ENCODE assay signal across 22 cellular contexts in the genomic region with DNA sequence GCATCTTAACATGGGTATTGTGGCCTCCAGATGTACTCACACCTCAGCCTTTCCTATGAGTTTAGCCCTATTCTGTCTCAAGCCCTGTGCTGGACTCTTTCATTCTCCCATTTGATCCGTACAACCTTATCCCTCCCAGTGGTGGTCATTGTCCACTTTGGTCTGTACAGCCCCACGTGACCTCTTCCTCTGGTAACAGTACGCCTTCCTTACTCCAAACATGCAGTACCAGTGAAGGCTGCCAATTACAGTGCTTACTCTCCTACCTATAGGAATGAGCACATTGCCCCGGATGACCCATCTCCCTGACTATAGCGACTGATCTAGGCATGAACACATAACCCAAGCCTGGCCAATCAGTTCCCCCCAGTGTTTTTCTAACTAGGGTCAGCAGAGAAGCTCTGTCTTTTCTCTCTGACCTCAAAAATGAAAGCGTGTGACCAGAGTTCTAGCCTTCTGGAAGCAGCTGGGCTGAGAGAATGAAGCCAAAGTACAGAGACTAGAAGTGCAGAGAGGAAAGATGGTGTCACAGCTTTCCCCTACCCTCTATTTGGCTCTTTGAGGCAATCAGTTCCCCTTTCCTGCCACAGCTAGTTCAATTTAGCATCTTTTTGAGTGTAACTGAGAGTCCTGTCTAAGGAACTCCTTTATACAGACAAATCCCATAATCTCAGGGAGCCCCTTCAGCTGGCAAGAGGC. TPM values are rescaled to one million over a fixed set of nuclear protein-coding genes. Genes with fewer than 3 reads are reported as not detected.
DNase-seq lines count a peak whose midpoint lies in the region; ATAC-seq and TF ChIP-seq lines count a peak whose summit lies in the region.
"Had no signal": no experiment of that assay in that cellular context is flagged by ENCODE, and none has a peak within 500 bp of the region (broad histone marks: within the 10 kb centered on the region; RNA-seq: fewer than 3 reads in every experiment).

No MANE protein-coding gene starts in this region.

- no peaks in the 10 kb centered on the region for H3K36me3 Mint-ChIP-seq in HFFc6 (ENCODE audit: low read depth)
- H3K36me3 Mint-ChIP-seq: activated naive CD4-positive, alpha-beta T cell treated with anti-CD3 and anti-CD28 coated beads, Interleukin-2, amount 50 U/mL, for 24 hours; CD8-positive, alpha-beta memory T cell had no signal

- H3K4me3 Mint-ChIP-seq in HFFc6: no peak overlapping the region
- H3K4me3 Mint-ChIP-seq: activated naive CD4-positive, alpha-beta T cell treated with anti-CD3 and anti-CD28 coated beads, Interleukin-2, amount 50 U/mL, for 24 hours; activated T-cell treated with anti-CD3 and anti-CD28 coated beads, Interleukin-2, amount 50 U/mL, for 24 hours; CD8-positive, alpha-beta memory T cell; nephron had no signal

- H3K9ac ChIP-seq in mesenchymal stem cell (ENCODE audit: low read length): no peak overlapping the region

- H2AK5ac ChIP-seq in mesenchymal stem cell (ENCODE audit: low read length, severe bottlenecking): no peak overlapping the region

- H3K27me3 Mint-ChIP-seq in HFFc6 (ENCODE audit: insufficient read depth): 0 out of 2 replicates have a peak, but pooled peaks cover 4% of the 10 kb centered on the region
- H3K27me3 Mint-ChIP-seq: activated naive CD4-positive, alpha-beta T cell treated with anti-CD3 and anti-CD28 coated beads, Interleukin-2, amount 50 U/mL, for 24 hours; activated T-cell treated with anti-CD3 and anti-CD28 coated beads, Interleukin-2, amount 50 U/mL, for 24 hours had no signal

- no peak overlapping the region for H2BK12ac ChIP-seq in mesenchymal stem cell (ENCODE audit: low read length in 2 of 2)

- H3K27ac ChIP-seq in heart left ventricle (peak overlapping the region in 2 of 12 donors; percentile 13 to 23), Panc1 (ENCODE audit: low read length) (no peak overlapping the region), mesenchymal stem cell (ENCODE audit: low read length, poor library complexity, severe bottlenecking) (no peak overlapping the region), vagina (no peak overlapping the region), caudate nucleus (ENCODE audit: low read depth, low read length) (no peak overlapping the region)
- H3K27ac ChIP-seq: coronary artery, gastroesophageal sphincter had no signal

- H3K4me3 ChIP-seq in heart left ventricle (no peak overlapping the region), Panc1 (ENCODE audit: low read depth in 2 of 2, low read length in 2 of 2) (no peak overlapping the region), mesenchymal stem cell (ENCODE audit: insufficient read depth in 1 of 2, low read depth in 1 of 2, low read length in 2 of 2) (no peak overlapping the region), vagina (no peak overlapping the region)
- H3K4me3 ChIP-seq: coronary artery, gastroesophageal sphincter, lung, upper lobe of left lung had no signal

- H3K36me3 ChIP-seq in heart left ventricle: no peaks in the 10 kb centered on the region
- H3K36me3 ChIP-seq in Panc1 (ENCODE audit: control insufficient read depth, insufficient read depth, low read length): no peaks in the 10 kb centered on the region
- no peaks in the 10 kb centered on the region for H3K36me3 ChIP-seq in mesenchymal stem cell (ENCODE audit: control insufficient read depth in 1 of 2, insufficient read depth in 2 of 2, low read depth in 1 of 2, low read length in 2 of 2)
- H3K36me3 ChIP-seq in vagina: no peaks in the 10 kb centered on the region
- H3K36me3 ChIP-seq: gastroesophageal sphincter, upper lobe of left lung had no signal

- no peak overlapping the region for H3K14ac ChIP-seq in mesenchymal stem cell (ENCODE audit: low read length in 2 of 2)

- H3K9me3 ChIP-seq in heart left ventricle (no peaks in the 10 kb centered on the region), Panc1 (ENCODE audit: control insufficient read depth, insufficient read depth, low read depth, low read length) (no peaks in the 10 kb centered on the region), mesenchymal stem cell (ENCODE audit: control insufficient read depth, low read length) (no peaks in the 10 kb centered on the region), vagina (no peaks in the 10 kb centered on the region)
- H3K9me3 ChIP-seq: gastroesophageal sphincter, upper lobe of left lung had no signal

- H4K91ac ChIP-seq in mesenchymal stem cell (ENCODE audit: low read length): no peak overlapping the region

- in situ Hi-C loops in Panc1 (cut with HindIII; ENCODE audit: low pct_unique_long_range_greater_than_20kb, low sequenced_read_pairs): no loop called here

- peak; percentile 35 for ATAC-seq in left ventricle myocardium superior
- no peak for ATAC-seq in heart left ventricle
- ATAC-seq in Panc1: peak; percentile 43; the same call in 1 of the 2 replicates
- ATAC-seq: gastroesophageal sphincter; HCT116; stimulated activated naive CD8-positive, alpha-beta T cell treated with anti-CD3 and anti-CD28 coated beads, Interleukin-15, Interleukin-2, amounts not matched to agents 100 U/mL and 50 U/mL, for 24 hours had no signal

- H4K8ac ChIP-seq in mesenchymal stem cell (ENCODE audit: low read length): no peak overlapping the region

- 70 to 75% (median 72%) methylated on average over 6 of the region's 6 CpGs for WGBS in heart left ventricle, 4 donors
- WGBS in mesenchymal stem cell: 87% methylated on average over 6 of the region's 6 CpGs

- TF ChIP-seq CTCF in heart left ventricle (IDR thresholded peaks at IDR 0.05) (no peak), Panc1 (IDR thresholded peaks at IDR 0.05) (no peak), vagina (IDR thresholded peaks at IDR 0.05) (no peak), HFFc6 (IDR thresholded peaks at IDR 0.05) (no peak)

- H3K23ac ChIP-seq in mesenchymal stem cell (ENCODE audit: low read length in 2 of 2): no peak overlapping the region

- no peaks in the 10 kb centered on the region for H3K27me3 ChIP-seq in heart left ventricle
- H3K27me3 ChIP-seq in Panc1 (ENCODE audit: control insufficient read depth, insufficient read depth, low read length): no peaks in the 10 kb centered on the region
- no peaks in the 10 kb centered on the region for H3K27me3 ChIP-seq in mesenchymal stem cell (ENCODE audit: control insufficient read depth in 1 of 2, insufficient read depth in 1 of 2, low read length in 2 of 2)
- H3K27me3 ChIP-seq in vagina: no peaks in the 10 kb centered on the region
- H3K27me3 ChIP-seq: upper lobe of left lung had no signal

- H3K4me2 ChIP-seq in mesenchymal stem cell (ENCODE audit: low read length, poor library complexity, severe bottlenecking): no peak overlapping the region

- no peak for TF ChIP-seq POLR2A in heart left ventricle (IDR thresholded peaks at IDR 0.05)
- TF ChIP-seq POLR2A in vagina (IDR thresholded peaks at IDR 0.05): no peak

- no peak overlapping the region for H2BK15ac ChIP-seq in mesenchymal stem cell (ENCODE audit: low read depth, poor library complexity, severe bottlenecking)

- H3K27ac Mint-ChIP-seq in HFFc6: no peak overlapping the region
- H3K27ac Mint-ChIP-seq: activated naive CD4-positive, alpha-beta T cell treated with anti-CD3 and anti-CD28 coated beads, Interleukin-2, amount 50 U/mL, for 24 hours; activated T-cell treated with anti-CD3 and anti-CD28 coated beads, Interleukin-2, amount 50 U/mL, for 24 hours; nephron had no signal

- DNase-seq in left ventricle myocardium superior (no peak), heart left ventricle (no peak), Panc1 (ENCODE audit: low read depth, low spot score) (no peak), mesenchymal stem cell (no peak), vagina (ENCODE audit: extremely low spot score in 2 of 2) (peak; percentile 43 to 69), HFFc6 (no peak), caudate nucleus (lab: John Stamatoyannopoulos, UW) (no peak)
- no peak for DNase-seq in NK-92 treated with Interleukin-12 subunit alpha and Interleukin-12 subunit beta, amount 100 ng/mL, for 24 hours (lab: John Stamatoyannopoulos, UW)
- DNase-seq: activated CD4-positive, alpha-beta T cell treated with anti-CD3 and anti-CD28 coated beads, Interleukin-2, amount 50 U/mL, for 4 hours; activated T-cell treated with anti-CD3 and anti-CD28 coated beads, Interleukin-2, amount 50 U/mL, for 24 hours; CD8-positive, alpha-beta memory T cell; NCI-H187 treated with DMSO at 0.1 percent for 48 hours; NCI-H446 treated with DMSO at 0.1 percent for 48 hours; stimulated activated naive CD8-positive, alpha-beta T cell treated with anti-CD3 and anti-CD28 coated beads, Interleukin-15, Interleukin-2, amounts not matched to agents 100 U/mL and 50 U/mL, for 24 hours; SW 1271; upper lobe of left lung had no signal

- POLR2A ChIA-PET in Panc1 (lab: Charles Lee): interaction anchor here (0.6 kb wide), 1 partner anchor 268 kb away, joined by 9 read pairs; no protein-coding TSS in a partner anchor

- H3K4ac ChIP-seq in mesenchymal stem cell (ENCODE audit: low read depth in 1 of 2, low read length in 2 of 2): no peak overlapping the region

- H3K4me1 ChIP-seq in heart left ventricle (no peaks in the 10 kb centered on the region), Panc1 (ENCODE audit: control insufficient read depth, insufficient read depth, low read length) (no peaks in the 10 kb centered on the region), mesenchymal stem cell (ENCODE audit: control insufficient read depth, insufficient read depth, low read depth, low read length) (no peaks in the 10 kb centered on the region), vagina (no peaks in the 10 kb centered on the region)
- H3K4me1 ChIP-seq: gastroesophageal sphincter had no signal

- H2AFZ ChIP-seq in mesenchymal stem cell (ENCODE audit: low read depth, low read length): peak overlapping the region; percentile 18

- no peak overlapping the region for H2BK120ac ChIP-seq in mesenchymal stem cell (ENCODE audit: low read depth, low read length)

- CTCF ChIA-PET in Panc1 (lab: Charles Lee): no interaction called here

- H3K18ac ChIP-seq in mesenchymal stem cell (ENCODE audit: low read depth in 1 of 2, low read length in 2 of 2): no peak overlapping the region

- H3K9me3 Mint-ChIP-seq in HFFc6: no peaks in the 10 kb centered on the region
- H3K9me3 Mint-ChIP-seq: activated naive CD4-positive, alpha-beta T cell treated with anti-CD3 and anti-CD28 coated beads, Interleukin-2, amount 50 U/mL, for 24 hours; activated T-cell treated with anti-CD3 and anti-CD28 coated beads, Interleukin-2, amount 50 U/mL, for 24 hours; CD8-positive, alpha-beta memory T cell; nephron had no signal

- H2BK5ac ChIP-seq in mesenchymal stem cell (ENCODE audit: low read depth, low read length, poor library complexity, severe bottlenecking): no peak overlapping the region

- peaks cover 11% of the 10 kb centered on the region for H3K4me1 Mint-ChIP-seq in HFFc6 (ENCODE audit: low read depth)
- H3K4me1 Mint-ChIP-seq: activated naive CD4-positive, alpha-beta T cell treated with anti-CD3 and anti-CD28 coated beads, Interleukin-2, amount 50 U/mL, for 24 hours; CD8-positive, alpha-beta memory T cell; nephron had no signal

- intact Hi-C loops in left ventricle myocardium superior (cut with micrococcal nuclease): no loop called here
- intact Hi-C loops in heart left ventricle (cut with DNase I): no loop called here
- intact Hi-C loops in Panc1 (cut with micrococcal nuclease; ENCODE audit: unreplicated experiment): no loop called here
- intact Hi-C loops in vagina (cut with DNase I): no loop called here

- H3K79me1 ChIP-seq in mesenchymal stem cell (replicated peaks; ENCODE audit: low read length, poor library complexity, severe bottlenecking): no peaks in the 10 kb centered on the region

- BruUV-seq in Panc1 (replicated peaks; lab: Mats Ljungman, UMichigan): no TSS peak

RNA-seq across cellular contexts. Expression of gene QSOX1, which starts 9.9 kb away (rescaled TPM):
- total RNA-seq in left ventricle myocardium superior (111 TPM), heart left ventricle (100 to 1,000 TPM in 6 of 9 donors, 10 to 100 TPM in 3; 62.3 to 250 (median 122) TPM), Panc1 (2021; ENCODE audit: unreplicated experiment) (152 TPM), vagina (103 TPM)
- polyA plus RNA-seq in heart left ventricle: 100 to 1,000 TPM in 1 of 2 donors, 10 to 100 TPM in 1; 63.2 to 181 TPM
- 170 TPM for polyA plus RNA-seq in Panc1 (2012; ENCODE audit: insufficient read length)
- polyA plus RNA-seq in mesenchymal stem cell (2013, experiment 1 of 2): 320 TPM
- 317 TPM for polyA plus RNA-seq in mesenchymal stem cell (2013, experiment 2 of 2)
- 100 to 1,000 TPM; 321 to 467 (median 352) TPM for total RNA-seq in HFFc6 (2021; fragmentation: NEBNext Ultra II Directional; extraction: Animal tissue kit (Norgen Biotek cat#: 25700))

Comparison
In these comparisons a context has a peak if more than half of its experiments do, and no peak if none do; other contexts are left out.
1. ATAC-seq: peak in left ventricle myocardium superior (single experiment) and Panc1 (single experiment); none in heart left ventricle (0 of 4).
2. DNase-seq: peak in vagina (2 of 2); none in left ventricle myocardium superior (single experiment), heart left ventricle (0 of 5), Panc1 (single experiment), mesenchymal stem cell (single experiment), HFFc6 (single experiment), caudate nucleus (0 of 61) and NK-92 treated with Interleukin-12 subunit alpha and Interleukin-12 subunit beta, amount 100 ng/mL, for 24 hours (single experiment).